Comparison of ENCODE assay signal across 9 cellular contexts in the genomic region with DNA sequence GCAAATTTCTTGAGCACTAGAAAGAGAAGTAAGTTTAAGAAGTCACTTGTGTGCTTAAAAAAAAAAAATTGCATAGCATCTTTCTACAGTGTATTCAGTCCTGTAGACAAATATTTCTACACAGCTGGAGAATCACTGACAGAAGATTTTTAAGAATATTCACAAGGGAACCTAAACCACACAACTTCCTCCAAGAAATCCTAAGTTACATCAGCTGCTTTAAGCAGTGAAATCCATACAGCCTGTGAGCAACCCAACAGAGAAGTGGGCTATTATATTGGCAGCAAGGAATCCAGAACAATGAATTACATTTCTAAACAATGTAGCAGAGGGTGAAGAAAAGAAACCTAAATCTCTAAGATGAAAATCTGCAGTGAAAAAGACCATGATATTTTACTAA. TPM values are rescaled to one million over a fixed set of nuclear protein-coding genes. Genes with fewer than 3 reads are reported as not detected.
A peak's percentile ranks its signal among the peaks of the same experiment; 100 is the strongest.
DNase-seq lines count a peak whose midpoint lies in the region; ATAC-seq and TF ChIP-seq lines count a peak whose summit lies in the region.
"Had no signal": no experiment of that assay in that cellular context is flagged by ENCODE, and none has a peak within 500 bp of the region (broad histone marks: within the 10 kb centered on the region; RNA-seq: fewer than 3 reads in every experiment).

No MANE protein-coding gene starts in this region.

- no peaks in the 10 kb centered on the region for H3K36me3 Mint-ChIP-seq in activated naive CD4-positive, alpha-beta T cell treated with anti-CD3 and anti-CD28 coated beads for 36 hours (ENCODE audit: low read depth)
- H3K36me3 Mint-ChIP-seq in MCF 10A (ENCODE audit: insufficient read depth, unreplicated experiment) (no peaks in the 10 kb centered on the region), type B pancreatic cell (no peaks in the 10 kb centered on the region)

- DNase-seq in activated naive CD4-positive, alpha-beta T cell treated with anti-CD3 and anti-CD28 coated beads for 36 hours: no peak
- no peak for DNase-seq in activated naive CD4-positive, alpha-beta T cell treated with Interleukin-2 at 50 U/mL for 16 hours
- DNase-seq in MCF 10A (ENCODE audit: unreplicated experiment) (no peak), medulla oblongata (ENCODE audit: extremely low spot score) (peak; percentile 49), type B pancreatic cell (ENCODE audit: extremely low spot score, unreplicated experiment) (no peak), putamen (ENCODE audit: low spot score) (no peak), iPS-NIHi7 (ENCODE audit: extremely low spot score) (no peak)
- DNase-seq: activated CD4-positive, alpha-beta T cell treated with anti-CD3 and anti-CD28 coated beads for 4 hours had no signal

- no peaks in the 10 kb centered on the region for H3K27me3 Mint-ChIP-seq in activated naive CD4-positive, alpha-beta T cell treated with anti-CD3 and anti-CD28 coated beads for 36 hours (ENCODE audit: low read depth)
- H3K27me3 Mint-ChIP-seq in MCF 10A (ENCODE audit: insufficient read depth, unreplicated experiment) (no peaks in the 10 kb centered on the region), type B pancreatic cell (no peaks in the 10 kb centered on the region)

- BruUV-seq in MCF 10A (replicated peaks; lab: Mats Ljungman, UMichigan): no TSS peak

- peak overlapping the region; percentile 24 for H3K4me3 Mint-ChIP-seq in activated naive CD4-positive, alpha-beta T cell treated with anti-CD3 and anti-CD28 coated beads for 36 hours
- H3K4me3 Mint-ChIP-seq in MCF 10A (ENCODE audit: unreplicated experiment) (peak overlapping the region; percentile 70), type B pancreatic cell (peak overlapping the region; percentile 78)

- no peak for ATAC-seq in HG02840 (IDR thresholded peaks at IDR 0.05; ENCODE audit: low FRiP score, unreplicated experiment)

- TF ChIP-seq CTCF in MCF 10A (IDR thresholded peaks at IDR 0.05; ENCODE audit: unreplicated experiment) (no peak), type B pancreatic cell (conservative IDR thresholded peaks at IDR 0.05) (no peak)

- POLR2A ChIA-PET in MCF 10A (lab: Yijun Ruan, JAX): interaction anchor here (1.0 to 3.4 kb wide), 4 partner anchors 9 to 70 kb away, joined by 3 to 12 read pairs (median 5); no protein-coding TSS in a partner anchor

- intact Hi-C loops in activated naive CD4-positive, alpha-beta T cell treated with anti-CD3 and anti-CD28 coated beads for 36 hours (cut with micrococcal nuclease): loop anchor here (1.0 kb wide), 1 partner anchor 8 kb away; no protein-coding TSS in a partner anchor
- intact Hi-C loops in MCF 10A (cut with micrococcal nuclease): loop anchor here (2.0 to 5.0 kb wide), 2 partner anchors 42 to 84 kb away; no protein-coding TSS in a partner anchor

- H3K4me1 Mint-ChIP-seq in activated naive CD4-positive, alpha-beta T cell treated with anti-CD3 and anti-CD28 coated beads for 36 hours (ENCODE audit: low read depth): peaks cover 74% of the 10 kb centered on the region
- H3K4me1 Mint-ChIP-seq in MCF 10A (ENCODE audit: insufficient read depth, unreplicated experiment) (peaks cover 46% of the 10 kb centered on the region), type B pancreatic cell (ENCODE audit: unreplicated experiment) (peaks cover 44% of the 10 kb centered on the region)

- peak overlapping the region; percentile 50 for H3K27ac Mint-ChIP-seq in activated naive CD4-positive, alpha-beta T cell treated with anti-CD3 and anti-CD28 coated beads for 36 hours
- H3K27ac Mint-ChIP-seq in MCF 10A (ENCODE audit: low read depth, unreplicated experiment): peak overlapping the region; percentile 80
- peak overlapping the region; percentile 71 for H3K27ac Mint-ChIP-seq in type B pancreatic cell

- H3K9me3 Mint-ChIP-seq in activated naive CD4-positive, alpha-beta T cell treated with anti-CD3 and anti-CD28 coated beads for 36 hours: no peaks in the 10 kb centered on the region
- H3K9me3 Mint-ChIP-seq in MCF 10A (ENCODE audit: unreplicated experiment) (no peaks in the 10 kb centered on the region), type B pancreatic cell (no peaks in the 10 kb centered on the region)

- CTCF ChIA-PET in activated naive CD4-positive, alpha-beta T cell treated with anti-CD3 and anti-CD28 coated beads for 36 hours (lab: Charles Lee): interaction anchor here (0.7 to 2.0 kb wide), 3 partner anchors 11 to 33 kb away, joined by 3 to 5 read pairs (median 3); no protein-coding TSS in a partner anchor
- CTCF ChIA-PET in MCF 10A (lab: Yijun Ruan, JAX): interaction anchor here (1.0 kb wide), 1 partner anchor 200 kb away, joined by 5 read pairs; no protein-coding TSS in a partner anchor

RNA-seq across cellular contexts. Expression of gene DOCK9, which starts 1.5 kb away (rescaled TPM):
- 10 to 100 TPM; 38.3 to 42.1 TPM for total RNA-seq in activated naive CD4-positive, alpha-beta T cell treated with anti-CD3 and anti-CD28 coated beads for 36 hours
- total RNA-seq in MCF 10A (2022) (77.0 and 94.1 TPM in 2 replicates), type B pancreatic cell (ENCODE audit: low replicate concordance) (46.2 and 122 TPM in 2 replicates)

Comparison
In these comparisons a context has a peak if more than half of its experiments do, and no peak if none do; other contexts are left out.
1. H3K4me3 Mint-ChIP-seq: peak in every context shown above with its lines; median percentile 78 in type B pancreatic cell; 70 in MCF 10A; 24 in activated naive CD4-positive, alpha-beta T cell treated with anti-CD3 and anti-CD28 coated beads for 36 hours.